ENCODE assay signal across 13 cellular contexts in genomic region chr2:195664528-195664927, GRCh38. TPM values are rescaled to one million over a fixed set of nuclear protein-coding genes. Genes with fewer than 3 reads are reported as not detected.
DNase-seq lines count a peak whose midpoint lies in the region; ATAC-seq, FAIRE-seq and TF ChIP-seq lines count a peak whose summit lies in the region.
"Had no signal": no experiment of that assay in that cellular context is flagged by ENCODE, and none has a peak within 500 bp of the region (broad histone marks: within the 10 kb centered on the region; RNA-seq: fewer than 3 reads in every experiment).

No MANE protein-coding gene starts in this region.

- no peaks in the 10 kb centered on the region for H3K9me3 ChIP-seq in BE2C
- no peaks in the 10 kb centered on the region for H3K9me3 ChIP-seq in stomach
- H3K9me3 ChIP-seq: SJSA1 had no signal

- H3K27me3 ChIP-seq in BE2C (no peaks in the 10 kb centered on the region), stomach (no peaks in the 10 kb centered on the region)
- H3K27me3 ChIP-seq: SJSA1 had no signal

- ATAC-seq in GM18873 (IDR thresholded peaks at IDR 0.05; ENCODE audit: low FRiP score, unreplicated experiment), result no peak

- TF ChIP-seq CTCF in BE2C (IDR thresholded peaks at IDR 0.05; ENCODE audit: low read depth, low read length) (peak; percentile 13; the same call in 1 of the 2 replicates), stomach (IDR thresholded peaks at IDR 0.05) (no peak)

- DNase-seq in BE2C (no peak), iris pigment epithelial cell (ENCODE audit: low read depth) (peak; percentile 33), DMS79 treated with DMSO at 0.1 percent for 48 hours (lab: John Stamatoyannopoulos, UW) (no peak), stomach (no peak), NCI-H446 (lab: John Stamatoyannopoulos, UW) (no peak)
- DNase-seq: activated CD4-positive, alpha-beta T cell treated with anti-CD3 and anti-CD28 coated beads, Interleukin-2, amount 50 U/mL, for 1 hour; GDM1; NCI-H345; stimulated activated CD4-positive, alpha-beta T cell treated with anti-CD3 and anti-CD28 coated beads, Interleukin-12 subunit alpha, Interleukin-12 subunit beta, amount 100 ng/mL, for 4 hours had no signal

- no peak for TF ChIP-seq EP300 in stomach (IDR thresholded peaks at IDR 0.05)

- 46 to 71% (median 55%) methylated on average over 1 of the region's 1 CpG for WGBS in stomach, 5 donors

- intact Hi-C loops in stomach (cut with DNase I; ENCODE audit: low total_unique reads), result no loop called here

- no peak overlapping the region for H3K27ac ChIP-seq in stomach
- H3K27ac ChIP-seq: SJSA1 had no signal

- FAIRE-seq in G401.6 (lab: Jason Lieb, UNC), result peak; percentile 77
- peak; percentile 31 for FAIRE-seq in TTC549 (lab: Jason Lieb, UNC)

- no peak overlapping the region for H3K4me3 ChIP-seq in BE2C (ENCODE audit: low read depth, low read length)
- no peak overlapping the region for H3K4me3 ChIP-seq in stomach
- H3K4me3 ChIP-seq: SJSA1 had no signal

- TF ChIP-seq POLR2A in stomach (IDR thresholded peaks at IDR 0.05), result no peak

- peaks cover 11% of the 10 kb centered on the region for H3K4me1 ChIP-seq in BE2C
- peaks cover 8 to 32% (median 20%) of the 10 kb centered on the region in 4 donors for H3K4me1 ChIP-seq in stomach

- H3K36me3 ChIP-seq in BE2C (no peaks in the 10 kb centered on the region), stomach (no peaks in the 10 kb centered on the region)
- H3K36me3 ChIP-seq: SJSA1 had no signal

RNA-seq across cellular contexts. Expression of gene SLC39A10, which starts 7.5 kb away (rescaled TPM):
- polyA plus RNA-seq in BE2C (2012; ENCODE audit: insufficient read depth, insufficient read length, low read depth), result 27.7 TPM
- 10 to 100 TPM in 1 of 5 donors, 1 to 10 TPM in 3, under 1 TPM in 1; 0.58 to 22.0 (median 5.3) TPM for total RNA-seq in stomach
- 1 to 10 TPM in 1 of 3 donors, under 1 TPM in 2; 0.15 to 2.7 (median 0.93) TPM for polyA plus RNA-seq in stomach
